Comparison of ENCODE assay signal across 24 cellular contexts in the genomic region with DNA sequence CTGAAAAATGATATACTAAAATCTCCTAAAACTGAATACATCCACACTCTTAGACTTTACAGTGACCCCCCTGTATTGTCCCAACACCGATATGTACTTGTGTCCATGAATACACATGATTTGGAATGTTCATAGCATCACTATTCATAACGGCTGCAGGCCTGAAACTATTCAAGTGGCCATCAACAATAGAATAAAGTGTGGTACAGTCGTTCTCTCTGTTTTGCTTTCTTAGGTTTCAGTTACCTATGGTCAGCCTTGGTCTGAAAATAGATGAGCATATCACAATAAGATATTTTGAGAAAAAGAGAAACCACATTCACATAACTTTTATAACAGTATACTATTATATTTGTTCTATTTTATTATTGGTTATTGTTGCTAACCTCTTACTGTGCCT.
"Had no signal": no experiment of that assay in that cellular context is flagged by ENCODE, and none has a peak within 500 bp of the region (broad histone marks: within the 10 kb centered on the region; RNA-seq: fewer than 3 reads in every experiment).

No MANE protein-coding gene starts in this region.

- H3K27me3 ChIP-seq: colonic mucosa had no signal

- H3K4me2 ChIP-seq: hepatocyte had no signal

- DNase-seq: colonic mucosa; cortex of kidney; effector CD8-positive, alpha-beta T cell; effector memory CD8-positive, alpha-beta T cell; endodermal cell; erythroblast; foreskin keratinocyte; heart left ventricle; hypothalamus; immature natural killer cell; kidney; kidney glomerular epithelial cell; left colon; left lung; left ventricle myocardium superior; lower lobe of right lung; mesenchymal stem cell; mucosa of descending colon; naive B cell; naive thymus-derived CD8-positive, alpha-beta T cell had no signal

- H3K27ac ChIP-seq: colonic mucosa, epithelial cell of prostate, foreskin keratinocyte, gastroesophageal sphincter, heart left ventricle, hepatocyte, left lung, lower lobe of right lung had no signal

- ATAC-seq: effector memory CD8-positive, alpha-beta T cell; esophagus mucosa; foreskin keratinocyte; gastroesophageal sphincter; heart left ventricle; left colon; left lung; left ventricle myocardium superior; lower lobe of right lung; mucosa of descending colon; naive thymus-derived CD8-positive, alpha-beta T cell had no signal

- H3K9me3 ChIP-seq: colonic mucosa, gastroesophageal sphincter, heart left ventricle, left lung, lower lobe of right lung, mucosa of descending colon had no signal

- H3K4me3 ChIP-seq: colonic mucosa, gastroesophageal sphincter, heart left ventricle, hepatocyte, left lung, lower lobe of right lung, mucosa of descending colon had no signal

- H2AFZ ChIP-seq: hepatocyte had no signal

- H3K4me1 ChIP-seq: colonic mucosa, foreskin keratinocyte, heart left ventricle, left lung, lower lobe of right lung had no signal

- H3K79me2 ChIP-seq: hepatocyte had no signal

- H3K36me3 ChIP-seq: colonic mucosa, gastroesophageal sphincter, heart left ventricle, left lung, lower lobe of right lung had no signal
